In the genomic region with DNA sequence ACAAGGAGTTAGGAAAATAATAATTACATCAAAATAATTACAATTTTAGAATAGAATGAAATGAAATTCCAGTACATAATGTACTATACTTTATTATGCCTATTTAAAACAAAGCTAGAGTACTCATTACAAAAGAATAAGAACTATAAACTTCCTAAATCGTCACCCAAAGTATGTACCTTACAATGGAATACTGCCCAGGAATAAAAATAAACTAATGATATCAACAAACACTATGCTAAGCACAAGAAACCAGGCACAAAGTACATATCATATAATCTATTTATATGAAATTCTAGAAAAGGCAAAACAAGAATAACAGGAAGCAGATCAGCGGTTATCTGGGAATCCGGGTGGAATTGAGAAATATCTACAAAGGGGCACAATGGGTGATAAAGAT, we compare ENCODE assay signal across 19 cellular contexts.
DNase-seq lines count a peak whose midpoint lies in the region; ATAC-seq, FAIRE-seq and TF ChIP-seq lines count a peak whose summit lies in the region.
"Had no signal": no experiment of that assay in that cellular context is flagged by ENCODE, and none has a peak within 500 bp of the region (broad histone marks: within the 10 kb centered on the region; RNA-seq: fewer than 3 reads in every experiment).

No MANE protein-coding gene starts in this region.

- no peak overlapping the region for H2AK9ac ChIP-seq in IMR-90 (replicated peaks; ENCODE audit: low read depth, low read length, poor library complexity)

- H3K79me1 ChIP-seq in IMR-90 (ENCODE audit: low read depth in 1 of 2, low read length in 2 of 2), result peaks cover 14 to 50% of the 10 kb centered on the region in 2 experiments

- H3K9me3 ChIP-seq in IMR-90 (ENCODE audit: control insufficient read depth, insufficient read depth, low read length) (peaks cover 3% of the 10 kb centered on the region), gastroesophageal sphincter (no peaks in the 10 kb centered on the region), pancreas (no peaks in the 10 kb centered on the region)

- no peak overlapping the region for H2BK5ac ChIP-seq in IMR-90 (ENCODE audit: low read depth, low read length, poor library complexity, severe bottlenecking)

- intact Hi-C loops in IMR-90 (cut with micrococcal nuclease) (no loop called here), pancreas (cut with DNase I) (no loop called here)

- H4K8ac ChIP-seq in IMR-90 (ENCODE audit: low read depth in 2 of 2, low read length in 2 of 2), result no peak overlapping the region

- no peak overlapping the region for H4K5ac ChIP-seq in IMR-90 (ENCODE audit: low read depth, low read length)

- dilution Hi-C loops in IMR-90 (cut with HindIII; ENCODE audit: low sequenced_read_pairs, unreplicated experiment), result no loop called here

- TF ChIP-seq CTCF in IMR-90 (conservative IDR thresholded peaks at IDR 0.05; ENCODE audit: low read depth, low read length) (no peak), brain microvascular endothelial cell (IDR thresholded peaks at IDR 0.05; ENCODE audit: low read depth, low read length, missing control alignments) (no peak), gastroesophageal sphincter (IDR thresholded peaks at IDR 0.05) (no peak), pancreas (IDR thresholded peaks at IDR 0.05) (no peak)

- no peak overlapping the region for H2AFZ ChIP-seq in IMR-90 (replicated peaks; ENCODE audit: low read length, poor library complexity)
- H2AFZ ChIP-seq: GM23338 had no signal

- peak overlapping the region; percentile 7; the same call in 1 of the 2 replicates for H3K4me2 ChIP-seq in IMR-90 (ENCODE audit: low read depth, low read length)
- H3K4me2 ChIP-seq: GM23338 had no signal

- no peak for FAIRE-seq in pancreas (lab: Jason Lieb, UNC)
- FAIRE-seq: HepG2 had no signal

- peaks cover 24% of the 10 kb centered on the region; the same call in 1 of the 2 replicates for H4K20me1 ChIP-seq in IMR-90 (ENCODE audit: insufficient read depth, low read length)

- H3K4me3 ChIP-seq in IMR-90 (ENCODE audit: insufficient read depth, low read depth, low read length) (no peak overlapping the region), brain microvascular endothelial cell (ENCODE audit: low read depth, low read length) (no peak overlapping the region), gastroesophageal sphincter (no peak overlapping the region), H7 (ENCODE audit: insufficient read depth, low read depth, low read length) (no peak overlapping the region), pancreas (no peak overlapping the region)
- H3K4me3 ChIP-seq: GM23338 had no signal

- no peak overlapping the region for H3K18ac ChIP-seq in IMR-90 (ENCODE audit: low read depth, low read length)

- H3K56ac ChIP-seq in IMR-90 (ENCODE audit: extremely low read depth, insufficient read depth, low read length), result no peak overlapping the region

- H3K23ac ChIP-seq in IMR-90 (ENCODE audit: low read depth, low read length), result no peak overlapping the region

- H3K27me3 ChIP-seq in IMR-90 (ENCODE audit: control insufficient read depth, insufficient read depth, low read length) (no peaks in the 10 kb centered on the region), brain microvascular endothelial cell (replicated peaks) (no peaks in the 10 kb centered on the region), gastroesophageal sphincter (no peaks in the 10 kb centered on the region), H7 (ENCODE audit: control insufficient read depth, insufficient read depth, low read length) (no peaks in the 10 kb centered on the region), pancreas (no peaks in the 10 kb centered on the region)

- DNase-seq in IMR-90 (no peak), brain microvascular endothelial cell (no peak), H7 (no peak), pancreas (no peak), iPS-NIHi11 (ENCODE audit: low spot score) (no peak), cerebellum (ENCODE audit: low spot score) (no peak)
- DNase-seq: AML-193, DMS79 treated with DMSO at 0.1 percent for 48 hours, KG1, NCI-H1417, NCI-H187 treated with DMSO at 0.1 percent for 48 hours, NCI-H226, NCI-H524 treated with DMSO at 0.1 percent for 48 hours, PC-3, SIG-M5 had no signal

- H3K27ac ChIP-seq in IMR-90 (ENCODE audit: insufficient read depth, low read length) (no peak overlapping the region), brain microvascular endothelial cell (peak overlapping the region; percentile 1), gastroesophageal sphincter (peak overlapping the region; percentile 16 to 83 (median 50)), pancreas (no peak overlapping the region)
- H3K27ac ChIP-seq: RWPE1 had no signal

- H3K9ac ChIP-seq in IMR-90 (ENCODE audit: low read depth, low read length), result no peak overlapping the region

- no peak for ATAC-seq in IMR-90 (ENCODE audit: low read depth)
- no peak for ATAC-seq in gastroesophageal sphincter
- ATAC-seq in pancreas, result no peak
- ATAC-seq: GM23338, HepG2, PC-3 had no signal

- no peak overlapping the region for H2BK15ac ChIP-seq in IMR-90 (ENCODE audit: low read depth, low read length)

- no peak overlapping the region for H2BK120ac ChIP-seq in IMR-90 (ENCODE audit: low read depth, low read length)

- TF ChIP-seq POLR2A in IMR-90 (IDR thresholded peaks at IDR 0.05; ENCODE audit: low read depth, low read length), result no peak
- TF ChIP-seq POLR2A in gastroesophageal sphincter (IDR thresholded peaks at IDR 0.05), result no peak

- H3K4me1 ChIP-seq in IMR-90 (ENCODE audit: control insufficient read depth, insufficient read depth, low read length), result peaks cover 11% of the 10 kb centered on the region
- H3K4me1 ChIP-seq in gastroesophageal sphincter, result peaks cover 11 to 77% (median 13%) of the 10 kb centered on the region in 3 donors
- no peaks in the 10 kb centered on the region for H3K4me1 ChIP-seq in pancreas

- POLR2A ChIA-PET in IMR-90 (lab: Charles Lee; ENCODE audit: unreplicated experiment), result no interaction called here

- no peak overlapping the region for H2BK20ac ChIP-seq in IMR-90 (ENCODE audit: low read depth, low read length)

- H3K9me1 ChIP-seq in IMR-90 (ENCODE audit: insufficient read depth, low read length), result peaks cover 6% of the 10 kb centered on the region

- CTCF ChIA-PET in IMR-90 (lab: Yijun Ruan, JAX), result no interaction called here

- no peak overlapping the region for H3K14ac ChIP-seq in IMR-90 (replicated peaks; ENCODE audit: low read depth, low read length)

- no CpG with 5 or more reads among the region's 3 CpGs for WGBS in IMR-90 (ENCODE audit: extremely low coverage in 2 of 2, insufficient read length in 1 of 2), 2 experiments
- WGBS in gastroesophageal sphincter (ENCODE audit: low coverage in 1 of 2), 2 donors, result 34 to 45% methylated on average over 3 of the region's 3 CpGs
- 63 to 65% methylated on average over 3 of the region's 3 CpGs for WGBS in pancreas, 2 donors

- in situ Hi-C loops in IMR-90 (cut with MboI; ENCODE audit: low sequenced_read_pairs) (no loop called here), brain microvascular endothelial cell (cut with HindIII; ENCODE audit: low pct_ligation_motif_present, low sequenced_read_pairs) (no loop called here)

- H2AK5ac ChIP-seq in IMR-90 (ENCODE audit: low read depth, low read length), result no peak overlapping the region

- no peak for TF ChIP-seq RAD21 in IMR-90 (IDR thresholded peaks at IDR 0.05; ENCODE audit: low read length)

- no peak for TF ChIP-seq EP300 in gastroesophageal sphincter (IDR thresholded peaks at IDR 0.05)

- no TSS peak for BruUV-seq in IMR-90 (replicated peaks; lab: Mats Ljungman, UMichigan)

- H3K36me3 ChIP-seq in IMR-90 (ENCODE audit: control insufficient read depth, insufficient read depth, low read length) (no peaks in the 10 kb centered on the region; the same call in 1 of the 2 replicates), brain microvascular endothelial cell (replicated peaks) (no peaks in the 10 kb centered on the region), gastroesophageal sphincter (peaks cover 0 to 3% of the 10 kb centered on the region in 2 donors), H7 (replicated peaks; ENCODE audit: control insufficient read depth, insufficient read depth, low read length) (no peaks in the 10 kb centered on the region), pancreas (no peaks in the 10 kb centered on the region)

- H4K91ac ChIP-seq in IMR-90 (ENCODE audit: insufficient read depth, low read depth, low read length), result no peak overlapping the region

- no peak overlapping the region for H3K4ac ChIP-seq in IMR-90 (ENCODE audit: low read depth, low read length)

TF ChIP-seq in IMR-90, 13 proteins besides CTCF, POLR2A, EP300 and RAD21 (continues in another document):
- TF ChIP-seq BHLHE40 (IDR thresholded peaks at IDR 0.05; ENCODE audit: low read depth, low read length) (no peak), RFX5 (IDR thresholded peaks at IDR 0.05; ENCODE audit: low read depth, low read length) (no peak), FOS (IDR thresholded peaks at IDR 0.05; ENCODE audit: low read depth, low read length) (no peak), NFE2L2 (IDR thresholded peaks at IDR 0.05; ENCODE audit: low read depth, low read length) (no peak), CEBPB (IDR thresholded peaks at IDR 0.05; ENCODE audit: low read depth, low read length) (no peak), RCOR1 (IDR thresholded peaks at IDR 0.05; ENCODE audit: insufficient replicate concordance, low read length) (no peak), MAFK (IDR thresholded peaks at IDR 0.05; ENCODE audit: low read depth, low read length) (no peak), SMC3 (IDR thresholded peaks at IDR 0.05; ENCODE audit: low read depth, low read length) (no peak), MXI1 (IDR thresholded peaks at IDR 0.05; ENCODE audit: borderline replicate concordance, low read depth, low read length) (no peak), USF2 (IDR thresholded peaks at IDR 0.05; ENCODE audit: low read depth, low read length) (no peak), CHD1 (IDR thresholded peaks at IDR 0.05; ENCODE audit: low read depth, low read length) (no peak)
- TF ChIP-seq, protein P1, sequence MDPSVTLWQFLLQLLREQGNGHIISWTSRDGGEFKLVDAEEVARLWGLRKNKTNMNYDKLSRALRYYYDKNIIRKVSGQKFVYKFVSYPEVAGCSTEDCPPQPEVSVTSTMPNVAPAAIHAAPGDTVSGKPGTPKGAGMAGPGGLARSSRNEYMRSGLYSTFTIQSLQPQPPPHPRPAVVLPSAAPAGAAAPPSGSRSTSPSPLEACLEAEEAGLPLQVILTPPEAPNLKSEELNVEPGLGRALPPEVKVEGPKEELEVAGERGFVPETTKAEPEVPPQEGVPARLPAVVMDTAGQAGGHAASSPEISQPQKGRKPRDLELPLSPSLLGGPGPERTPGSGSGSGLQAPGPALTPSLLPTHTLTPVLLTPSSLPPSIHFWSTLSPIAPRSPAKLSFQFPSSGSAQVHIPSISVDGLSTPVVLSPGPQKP (IDR thresholded peaks at IDR 0.05; ENCODE audit: borderline replicate concordance, low read depth, low read length), result no peak

Comparison
In these comparisons a context has a peak if more than half of its experiments do, and no peak if none do; other contexts are left out.
1. H3K27ac ChIP-seq: peak in brain microvascular endothelial cell (single experiment) and gastroesophageal sphincter (4 of 4); none in IMR-90 (single experiment) and pancreas (0 of 4).